ENCODE assay signal across 20 cellular contexts in genomic region chr18:55047546-55047945, GRCh38.
A peak's percentile ranks its signal among the peaks of the same experiment; 100 is the strongest.
DNase-seq lines count a peak whose midpoint lies in the region; ATAC-seq, FAIRE-seq and TF ChIP-seq lines count a peak whose summit lies in the region.
"Had no signal": no experiment of that assay in that cellular context is flagged by ENCODE, and none has a peak within 500 bp of the region (broad histone marks: within the 10 kb centered on the region; RNA-seq: fewer than 3 reads in every experiment).

No MANE protein-coding gene starts in this region.

- H2BK120ac ChIP-seq in H1 (replicated peaks; ENCODE audit: low read depth, low read length): no peak overlapping the region

- H2AK5ac ChIP-seq in H1 (ENCODE audit: low read depth, low read length): no peak overlapping the region

- H3K4me1 ChIP-seq in H1 (replicated peaks in 1 of 4; ENCODE audit: control insufficient read depth in 3 of 4, insufficient read depth in 4 of 4, low read length in 3 of 4) (no peaks in the 10 kb centered on the region), osteoblast (ENCODE audit: insufficient read depth, low read length) (no peaks in the 10 kb centered on the region), psoas muscle (no peaks in the 10 kb centered on the region)
- no peaks in the 10 kb centered on the region for H3K4me1 ChIP-seq in naive thymus-derived CD4-positive, alpha-beta T cell (ENCODE audit: control insufficient read depth in 2 of 2, insufficient read depth in 2 of 2, low read length in 2 of 2)

- no peak overlapping the region for H4K5ac ChIP-seq in H1 (ENCODE audit: insufficient read length, low read depth, low read length)

- no peak overlapping the region for H3K18ac ChIP-seq in H1 (ENCODE audit: extremely low read depth, low read length)

- 100% methylated on average over 2 of the region's 2 CpGs; no CpG with 5 or more reads in 1 of the 2 experiments for WGBS in H1 (ENCODE audit: extremely low coverage in 1 of 2, insufficient coverage in 1 of 2, insufficient read length in 1 of 2, insufficient replicate concordance in 2 of 2, low coverage in 1 of 2, low lambda C conversion rate in 2 of 2, missing lambda C conversion rate in 1 of 2), 2 experiments
- WGBS in psoas muscle, 3 donors: 93 to 100% (median 95%) methylated on average over 2 of the region's 2 CpGs

- H3K79me2 ChIP-seq in H1 (ENCODE audit: control insufficient read depth in 1 of 2, insufficient read depth in 2 of 2, low read length in 2 of 2): no peaks in the 10 kb centered on the region
- no peaks in the 10 kb centered on the region for H3K79me2 ChIP-seq in osteoblast (ENCODE audit: insufficient read depth, low read length)

- H3K56ac ChIP-seq in H1 (replicated peaks; ENCODE audit: insufficient read length, low read depth, low read length): no peak overlapping the region

- no peaks in the 10 kb centered on the region for H3K36me3 Mint-ChIP-seq in naive thymus-derived CD4-positive, alpha-beta T cell
- H3K36me3 Mint-ChIP-seq: CD8-positive, alpha-beta memory T cell; type B pancreatic cell had no signal

- ATAC-seq in HG03442 (IDR thresholded peaks at IDR 0.05; ENCODE audit: unreplicated experiment) (no peak), psoas muscle (no peak)
- ATAC-seq in naive thymus-derived CD4-positive, alpha-beta T cell: no peak
- ATAC-seq: left lobe of liver, right cardiac atrium had no signal

- no peak for TF ChIP-seq EP300 in H1 (IDR thresholded peaks at IDR 0.05; ENCODE audit: borderline replicate concordance in 1 of 2, low read depth in 2 of 2, low read length in 2 of 2)

- H3K9ac ChIP-seq in H1 (replicated peaks in 1 of 4; ENCODE audit: extremely low read depth in 1 of 4, low read depth in 3 of 4, low read length in 3 of 4): no peak overlapping the region; a peak in 1 of 7 replicates

- H2AFZ ChIP-seq in H1 (ENCODE audit: low read length) (peak overlapping the region; percentile 62; the same call in 1 of the 2 replicates), osteoblast (ENCODE audit: low read length) (peak overlapping the region; percentile 28)

- no peak overlapping the region for H3K4me3 Mint-ChIP-seq in naive thymus-derived CD4-positive, alpha-beta T cell
- H3K4me3 Mint-ChIP-seq: activated CD4-positive, alpha-beta T cell treated with anti-CD3 and anti-CD28 coated beads, Interleukin-2, amount 10 ng/mL, durations not matched to agents 24 days and 14 days; CD8-positive, alpha-beta memory T cell; stimulated activated naive CD8-positive, alpha-beta T cell treated with anti-CD3 and anti-CD28 coated beads, Interleukin-15, Interleukin-2, amounts not matched to agents 100 ng/mL and 50 ng/mL, for 24 hours; type B pancreatic cell had no signal

- H3K4me1 Mint-ChIP-seq in naive thymus-derived CD4-positive, alpha-beta T cell: no peaks in the 10 kb centered on the region
- H3K4me1 Mint-ChIP-seq: activated CD4-positive, alpha-beta T cell treated with anti-CD3 and anti-CD28 coated beads, Interleukin-2, amount 10 ng/mL, durations not matched to agents 24 days and 14 days; CD8-positive, alpha-beta memory T cell had no signal

- H2BK12ac ChIP-seq in H1 (ENCODE audit: low read depth, low read length): no peak overlapping the region

- CTCF ChIA-PET in H1 (lab: Charles Lee; ENCODE audit: partially characterized antibody): interaction anchor here (1.0 to 2.1 kb wide), 3 partner anchors 9 to 15 kb away, joined by 3 to 6 read pairs (median 4); no protein-coding TSS in a partner anchor
- CTCF ChIA-PET in naive thymus-derived CD4-positive, alpha-beta T cell (lab: Charles Lee): no interaction called here

- H3K4me3 ChIP-seq in H1 (ENCODE audit: extremely low read depth in 1 of 4, insufficient read depth in 2 of 4, low read depth in 3 of 4, low read length in 4 of 4) (no peak overlapping the region), osteoblast (ENCODE audit: insufficient read depth, low read length) (no peak overlapping the region), psoas muscle (no peak overlapping the region)
- H3K4me3 ChIP-seq in naive thymus-derived CD4-positive, alpha-beta T cell (ENCODE audit: low read length): no peak overlapping the region

- no peak overlapping the region for H3K27ac Mint-ChIP-seq in naive thymus-derived CD4-positive, alpha-beta T cell
- H3K27ac Mint-ChIP-seq: activated CD4-positive, alpha-beta T cell treated with anti-CD3 and anti-CD28 coated beads, Interleukin-2, amount 10 ng/mL, durations not matched to agents 24 days and 14 days; CD8-positive, alpha-beta memory T cell; stimulated activated naive CD8-positive, alpha-beta T cell treated with anti-CD3 and anti-CD28 coated beads, Interleukin-15, Interleukin-2, amounts not matched to agents 100 ng/mL and 50 ng/mL, for 24 hours; type B pancreatic cell had no signal

- H3K36me3 ChIP-seq in H1 (ENCODE audit: control insufficient read depth in 2 of 4, insufficient read depth in 4 of 4, low read length in 3 of 4) (no peaks in the 10 kb centered on the region), osteoblast (ENCODE audit: insufficient read depth, low read length) (no peaks in the 10 kb centered on the region), psoas muscle (ENCODE audit: insufficient read depth in 1 of 2, low read depth in 1 of 2) (no peaks in the 10 kb centered on the region)
- no peaks in the 10 kb centered on the region for H3K36me3 ChIP-seq in naive thymus-derived CD4-positive, alpha-beta T cell (ENCODE audit: control insufficient read depth in 2 of 3, insufficient read depth in 3 of 3, low read length in 3 of 3)
- H3K36me3 ChIP-seq: neutrophil had no signal

- DNase-seq in DMS53 treated with DMSO at 0.1 percent for 48 hours (lab: John Stamatoyannopoulos, UW; ENCODE audit: unreplicated experiment) (peak; percentile 14), NCI-H226 (peak; percentile 46), H1 (ENCODE audit: low read depth in 1 of 2, low spot score in 2 of 2) (no peak), osteoblast (ENCODE audit: insufficient read length, low spot score, missing footprints) (no peak), ecto neural progenitor cell (ENCODE audit: low spot score) (no peak), psoas muscle (no peak)
- no peak for DNase-seq in naive thymus-derived CD4-positive, alpha-beta T cell
- DNase-seq: activated CD4-positive, alpha-beta T cell treated with anti-CD3 and anti-CD28 coated beads, Interleukin-2, amount 10 ng/mL, durations not matched to agents 24 days and 14 days; activated CD8-positive, alpha-beta memory T cell treated with anti-CD3 and anti-CD28 coated beads, Interleukin-2, amount 50 U/mL, for 4 hours; activated effector memory CD4-positive, alpha-beta T cell treated with anti-CD3 and anti-CD28 coated beads, Interleukin-2, amount 50 U/mL, for 16 hours; CD8-positive, alpha-beta memory T cell; NCI-H1436 treated with DMSO at 0.1 percent for 48 hours; right cardiac atrium; RPMI8226 had no signal

- peaks cover 0 to 3% (median 0%) of the 10 kb centered on the region in 11 donors for H3K9me3 Mint-ChIP-seq in naive thymus-derived CD4-positive, alpha-beta T cell
- H3K9me3 Mint-ChIP-seq: activated CD4-positive, alpha-beta T cell treated with anti-CD3 and anti-CD28 coated beads, Interleukin-2, amount 10 ng/mL, durations not matched to agents 24 days and 14 days; CD8-positive, alpha-beta memory T cell had no signal

- no peak overlapping the region for H4K8ac ChIP-seq in H1 (ENCODE audit: extremely low read depth, insufficient read depth, low read length)

- POLR2A ChIA-PET in H1 (lab: Charles Lee; ENCODE audit: partially characterized antibody): no interaction called here
- POLR2A ChIA-PET in naive thymus-derived CD4-positive, alpha-beta T cell (lab: Charles Lee): no interaction called here

- no peak overlapping the region for H4K91ac ChIP-seq in H1 (replicated peaks; ENCODE audit: insufficient read length, low read length)

- no peak for TF ChIP-seq POLR2A in H1 (IDR thresholded peaks at IDR 0.05; ENCODE audit: control extremely low read depth in 1 of 2, low read depth in 2 of 2, low read length in 2 of 2)

- H3K4me2 ChIP-seq in H1 (ENCODE audit: insufficient read depth in 1 of 2, low read depth in 2 of 2, low read length in 2 of 2) (no peak overlapping the region), osteoblast (ENCODE audit: insufficient read depth, low read length) (no peak overlapping the region)

- H3K23ac ChIP-seq in H1 (ENCODE audit: insufficient read length): no peak overlapping the region

- no peaks in the 10 kb centered on the region for H4K20me1 ChIP-seq in H1 (replicated peaks in 1 of 2; ENCODE audit: control insufficient read depth in 1 of 2, insufficient read depth in 2 of 2, low read length in 2 of 2)
- no peaks in the 10 kb centered on the region for H4K20me1 ChIP-seq in osteoblast (ENCODE audit: insufficient read depth, low read length)

- TF ChIP-seq CTCF in H1 (IDR thresholded peaks at IDR 0.05; ENCODE audit: control extremely low read depth in 1 of 3, insufficient read depth in 1 of 3, low read depth in 1 of 3, low read length in 3 of 3) (no peak), osteoblast (IDR thresholded peaks at IDR 0.05; ENCODE audit: extremely low read depth, low read depth, low read length) (no peak), psoas muscle (IDR thresholded peaks at IDR 0.05) (no peak)

- H3K79me1 ChIP-seq in H1 (ENCODE audit: low read depth, low read length): no peaks in the 10 kb centered on the region

- H3K27me3 Mint-ChIP-seq in naive thymus-derived CD4-positive, alpha-beta T cell: peaks cover 0 to 11% (median 0%) of the 10 kb centered on the region in 5 donors
- H3K27me3 Mint-ChIP-seq: activated CD4-positive, alpha-beta T cell treated with anti-CD3 and anti-CD28 coated beads, Interleukin-2, amount 10 ng/mL, durations not matched to agents 24 days and 14 days; CD8-positive, alpha-beta memory T cell; stimulated activated naive CD8-positive, alpha-beta T cell treated with anti-CD3 and anti-CD28 coated beads, Interleukin-15, Interleukin-2, amounts not matched to agents 100 ng/mL and 50 ng/mL, for 24 hours; type B pancreatic cell had no signal

- H3K23me2 ChIP-seq in H1 (ENCODE audit: low read depth, low read length): no peaks in the 10 kb centered on the region

- H2BK5ac ChIP-seq in H1 (ENCODE audit: low read depth, low read length): no peak overlapping the region

- no peak overlapping the region for H2BK20ac ChIP-seq in H1 (ENCODE audit: low read length)

- no peak for FAIRE-seq in H1 (lab: Jason Lieb, UNC)
- FAIRE-seq: HTR-8/SVneo had no signal

- H3K9me3 ChIP-seq in H1 (ENCODE audit: insufficient read depth in 2 of 2, low read depth in 1 of 2, low read length in 1 of 2) (no peaks in the 10 kb centered on the region), osteoblast (ENCODE audit: low read depth, low read length) (no peaks in the 10 kb centered on the region), psoas muscle (no peaks in the 10 kb centered on the region)
- no peaks in the 10 kb centered on the region for H3K9me3 ChIP-seq in naive thymus-derived CD4-positive, alpha-beta T cell (ENCODE audit: control insufficient read depth in 2 of 3, low read length in 3 of 3)
- H3K9me3 ChIP-seq: neutrophil had no signal

- intact Hi-C loops in naive thymus-derived CD4-positive, alpha-beta T cell (cut with micrococcal nuclease): no loop called here
- intact Hi-C loops in psoas muscle (cut with DNase I): no loop called here

- H3K4ac ChIP-seq in H1 (replicated peaks; ENCODE audit: insufficient read length, low read depth, low read length): no peak overlapping the region

- H2BK15ac ChIP-seq in H1 (ENCODE audit: low read length): no peak overlapping the region

- no peak for TF ChIP-seq RAD21 in H1 (IDR thresholded peaks at IDR 0.05 in 1 of 2, conservative IDR thresholded peaks at IDR 0.05 in 1 of 2; ENCODE audit: low read depth in 2 of 2, low read length in 2 of 2)

- no peak overlapping the region for H3K27ac ChIP-seq in H1 (ENCODE audit: low read depth, low read length)
- no peak overlapping the region for H3K27ac ChIP-seq in osteoblast (ENCODE audit: low read depth, low read length)
- no peak overlapping the region for H3K27ac ChIP-seq in naive thymus-derived CD4-positive, alpha-beta T cell (ENCODE audit: low read depth, low read length)
- no peak overlapping the region for H3K27ac ChIP-seq in psoas muscle
- H3K27ac ChIP-seq: neutrophil had no signal

- H3K14ac ChIP-seq in H1 (ENCODE audit: insufficient read length): no peak overlapping the region

- H3K27me3 ChIP-seq in H1 (replicated peaks in 1 of 4; ENCODE audit: control insufficient read depth in 3 of 4, extremely low read depth in 1 of 4, insufficient read depth in 3 of 4, low read length in 3 of 4): no peaks in the 10 kb centered on the region
- H3K27me3 ChIP-seq in osteoblast (ENCODE audit: insufficient read depth, low read length): no peaks in the 10 kb centered on the region
- no peaks in the 10 kb centered on the region for H3K27me3 ChIP-seq in naive thymus-derived CD4-positive, alpha-beta T cell (ENCODE audit: control insufficient read depth in 2 of 2, insufficient read depth in 2 of 2, low read length in 2 of 2)
- no peaks in the 10 kb centered on the region for H3K27me3 ChIP-seq in psoas muscle (ENCODE audit: insufficient read depth in 3 of 3, low read length in 2 of 3)
- H3K27me3 ChIP-seq: neutrophil had no signal

Comparison
In these comparisons a context has a peak if more than half of its experiments do, and no peak if none do; other contexts are left out.
1. DNase-seq: peak in DMS53 treated with DMSO at 0.1 percent for 48 hours (single experiment) and NCI-H226 (single experiment); none in H1 (0 of 2), osteoblast (single experiment), ecto neural progenitor cell (single experiment), naive thymus-derived CD4-positive, alpha-beta T cell (0 of 9) and psoas muscle (0 of 2).